ENCODE assay signal across 8 cellular contexts in genomic region chr9:121201738-121202533, GRCh38. TPM values are rescaled to one million over a fixed set of nuclear protein-coding genes. Genes with fewer than 3 reads are reported as not detected.
DNase-seq lines count a peak whose midpoint lies in the region; ATAC-seq and TF ChIP-seq lines count a peak whose summit lies in the region.

Gene RAB14 (minus strand): TSS chr9:121201869. CDS start chr9:121193412, 8,457 bp downstream.

- ATAC-seq in HG02870 (IDR thresholded peaks at IDR 0.05; ENCODE audit: unreplicated experiment) = peak; percentile 84
- ATAC-seq in heart left ventricle = peak; percentile 95 to 98 (median 98)
- ATAC-seq in upper lobe of left lung (ENCODE audit: low FRiP score in 2 of 2) = peak; percentile 98 to 99

- H3K4me1 ChIP-seq in adrenal gland (replicated peaks in 1 of 2) = peaks cover 22 to 40% of the 10 kb centered on the region in 2 donors
- H3K4me1 ChIP-seq in heart left ventricle = peaks cover 8 to 48% (median 39%) of the 10 kb centered on the region in 12 donors
- H3K4me1 ChIP-seq in upper lobe of left lung = peaks cover 23 to 47% (median 36%) of the 10 kb centered on the region in 4 donors

- H3K9me3 ChIP-seq in adrenal gland (replicated peaks in 1 of 3) (no peaks in the 10 kb centered on the region), heart left ventricle (no peaks in the 10 kb centered on the region), upper lobe of left lung (no peaks in the 10 kb centered on the region)

- peak in 1 of 4 donors; percentile 1 for TF ChIP-seq EP300 in upper lobe of left lung (IDR thresholded peaks at IDR 0.05)

- H3K27ac ChIP-seq in adrenal gland = peak within 1 kb of the TSS; percentile 32 to 97 (median 89)
- peak within 1 kb of the TSS; percentile 79 to 98 (median 94) for H3K27ac ChIP-seq in heart left ventricle
- peak within 1 kb of the TSS; percentile 94 to 99 (median 98) for H3K27ac ChIP-seq in upper lobe of left lung

- H3K27me3 ChIP-seq in adrenal gland (no peaks in the 10 kb centered on the region), heart left ventricle (no peaks in the 10 kb centered on the region), upper lobe of left lung (no peaks in the 10 kb centered on the region)

- TF ChIP-seq POLR2A in adrenal gland (IDR thresholded peaks at IDR 0.05) = peak; percentile 41 to 81
- TF ChIP-seq POLR2A in heart left ventricle (IDR thresholded peaks at IDR 0.05) = peak in 1 of 2 donors; percentile 68
- peak in 3 of 4 donors; percentile 63 to 85 (median 82) for TF ChIP-seq POLR2A in upper lobe of left lung (IDR thresholded peaks at IDR 0.05)

- H3K36me3 ChIP-seq in adrenal gland (replicated peaks in 1 of 2) (no peaks in the 10 kb centered on the region), heart left ventricle (no peaks in the 10 kb centered on the region), upper lobe of left lung (no peaks in the 10 kb centered on the region)

- WGBS in adrenal gland, 4 donors = 1 to 7% (median 4%) methylated on average over 15 to 55 of the region's 55 CpGs
- 2 to 4% (median 4%) methylated on average over 43 to 55 of the region's 55 CpGs for WGBS in heart left ventricle, 4 donors
- 3 to 5% methylated on average over 16 to 41 of the region's 55 CpGs for WGBS in upper lobe of left lung, 2 donors

- H3K4me3 ChIP-seq in adrenal gland (peak within 1 kb of the TSS; percentile 47 to 99 (median 90)), heart left ventricle (peak within 1 kb of the TSS; percentile 79 to 96 (median 90)), upper lobe of left lung (peak within 1 kb of the TSS; percentile 77 to 98 (median 92))

- intact Hi-C loops in adrenal gland (cut with DNase I) (no loop called here), heart left ventricle (cut with DNase I) (no loop called here), posterior cingulate gyrus (cut with DNase I) (loop anchor here (10.0 kb wide), 1 partner anchor 127 kb away; the partner anchor contains the start of gene CNTRL)

- TF ChIP-seq CTCF in GM13976 (IDR thresholded peaks at IDR 0.05; ENCODE audit: borderline replicate concordance, control extremely low read depth, extremely low read depth, insufficient read depth, missing control alignments) (peak; percentile 67), adrenal gland (IDR thresholded peaks at IDR 0.05) (peak; percentile 17 to 56 (median 48)), heart left ventricle (IDR thresholded peaks at IDR 0.05) (peak; percentile 49 to 85 (median 68)), upper lobe of left lung (IDR thresholded peaks at IDR 0.05) (peak; percentile 24 to 82 (median 72))

- in situ Hi-C loops in GM13976 (cut with MboI; ENCODE audit: low sequenced_read_pairs, unreplicated experiment) = no loop called here

- peak; percentile 99 for DNase-seq in GM13976 (ENCODE audit: low spot score)
- peak; percentile 97 for DNase-seq in NCI-H146 (lab: John Stamatoyannopoulos, UW)
- DNase-seq in T-helper 1 cell = peak; percentile 99 to 100 (median 100)
- peak; percentile 100 for DNase-seq in adrenal gland
- peak; percentile 100 for DNase-seq in heart left ventricle
- DNase-seq in posterior cingulate gyrus = peak; percentile 99 to 100 (median 99)
- DNase-seq in upper lobe of left lung = peak; percentile 99 to 100

RNA-seq across cellular contexts. Expression of gene RAB14, which starts in this region (rescaled TPM):
- 10 to 100 TPM; 23.8 to 93.2 (median 59.6) TPM for total RNA-seq in adrenal gland
- polyA plus RNA-seq in adrenal gland = 100 to 1,000 TPM in 1 of 3 donors, 10 to 100 TPM in 2; 16.5 to 108 (median 21.7) TPM
- 10 to 100 TPM; 23.9 to 66.9 (median 51.7) TPM for total RNA-seq in heart left ventricle
- polyA plus RNA-seq in heart left ventricle = 10 to 100 TPM; 15.8 to 37.0 TPM
- 10 to 100 TPM; 21.3 to 90.8 (median 77.4) TPM for total RNA-seq in upper lobe of left lung

Comparison
In these comparisons a context has a peak if more than half of its experiments do, and no peak if none do; other contexts are left out.
1. Peak in every context shown above with its lines: DNase-seq, ATAC-seq, H3K4me3 ChIP-seq and H3K27ac ChIP-seq.